Comparison of ENCODE assay signal across 2 cellular contexts in the genomic region with DNA sequence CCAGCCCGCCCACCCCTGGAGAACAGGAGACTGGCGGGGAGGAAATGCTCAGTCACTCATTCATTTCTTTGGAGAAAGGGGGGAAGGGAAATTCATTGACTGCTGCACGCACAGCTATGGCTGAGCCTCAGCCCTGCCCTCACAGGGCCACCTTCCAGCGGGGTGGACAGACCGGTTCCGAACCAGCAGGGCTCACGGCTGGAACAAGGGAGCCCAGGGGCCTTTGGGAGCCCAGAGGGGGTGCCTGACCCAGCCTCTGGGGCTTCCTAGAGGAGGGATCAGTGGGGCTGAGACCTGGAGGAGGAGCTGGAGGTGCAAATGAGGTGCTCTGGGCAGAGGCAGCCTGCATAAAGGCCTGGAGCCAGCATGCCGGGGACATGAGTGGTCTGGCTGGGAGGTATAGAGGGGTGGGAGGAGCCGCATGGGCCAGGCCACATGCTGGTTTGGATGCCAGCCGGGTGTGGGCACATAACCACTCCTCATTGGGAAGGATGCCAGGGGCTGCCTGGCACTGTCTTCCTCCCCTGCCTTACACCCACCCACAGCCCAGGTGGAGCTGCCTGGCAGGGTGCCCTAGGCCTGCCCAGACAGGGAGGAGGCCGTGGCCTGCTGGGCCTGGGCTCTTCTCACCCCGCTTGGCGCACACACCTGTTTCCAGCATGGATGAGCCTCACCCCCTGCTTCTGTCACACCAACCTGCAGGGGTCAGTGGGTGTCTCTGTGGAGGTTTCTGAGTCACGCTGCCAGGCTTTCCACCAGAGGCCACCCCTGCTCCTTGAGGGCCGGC.
TF ChIP-seq lines count a peak whose summit lies in the region.

No MANE protein-coding gene starts in this region.

TF ChIP-seq in A549, 52 proteins besides CTCF, POLR2A, EP300 and RAD21 (continues in another document):
- TF ChIP-seq SMC3 (IDR thresholded peaks at IDR 0.05) (no peak), CHD4 (IDR thresholded peaks at IDR 0.05; ENCODE audit: borderline replicate concordance) (no peak), HEYL (CRISPR knock-in tag; IDR thresholded peaks at IDR 0.05) (no peak), ZNF302 (CRISPR knock-in tag; IDR thresholded peaks at IDR 0.05) (no peak), HDAC2 (IDR thresholded peaks at IDR 0.05) (no peak), POLR2AphosphoS2 (conservative IDR thresholded peaks at IDR 0.05; ENCODE audit: low read length) (no peak), BHLHE40 (IDR thresholded peaks at IDR 0.05; ENCODE audit: low read depth, low read length) (no peak), ZFP36 (IDR thresholded peaks at IDR 0.05; ENCODE audit: borderline replicate concordance, partially characterized antibody) (no peak), FOXS1 (CRISPR knock-in tag; IDR thresholded peaks at IDR 0.05) (no peak), JUNB (IDR thresholded peaks at IDR 0.05) (no peak), SREBF2 (IDR thresholded peaks at IDR 0.05) (no peak), JUN (IDR thresholded peaks at IDR 0.05) (peak in 1 of 2 experiments; percentile 59; a peak in 2 of 5 replicates), RFX5 (IDR thresholded peaks at IDR 0.05) (no peak), KDM1A (IDR thresholded peaks at IDR 0.05; ENCODE audit: low read depth) (no peak), MAZ (IDR thresholded peaks at IDR 0.05; ENCODE audit: borderline replicate concordance, low read depth, low read length) (no peak), NR3C1 (IDR thresholded peaks at IDR 0.05) (no peak), HOXB5 (CRISPR knock-in tag; IDR thresholded peaks at IDR 0.05) (no peak), MAFK (IDR thresholded peaks at IDR 0.05; ENCODE audit: partially characterized antibody) (peak; percentile 28), ESRRA (IDR thresholded peaks at IDR 0.05; ENCODE audit: borderline replicate concordance, low read length) (no peak), HOXB13 (CRISPR knock-in tag; IDR thresholded peaks at IDR 0.05; ENCODE audit: low read depth) (no peak), KDM5A (IDR thresholded peaks at IDR 0.05) (no peak), EHMT2 (IDR thresholded peaks at IDR 0.05; ENCODE audit: low read depth) (no peak), PHF8 (IDR thresholded peaks at IDR 0.05; ENCODE audit: borderline replicate concordance, low read depth) (no peak), RARB (CRISPR knock-in tag; IDR thresholded peaks at IDR 0.05) (no peak), CBX2 (IDR thresholded peaks at IDR 0.05; ENCODE audit: borderline replicate concordance, low read depth) (no peak), ZSCAN20 (CRISPR knock-in tag; IDR thresholded peaks at IDR 0.05) (no peak), CHD2 (IDR thresholded peaks at IDR 0.05; ENCODE audit: low read length, partially characterized antibody) (no peak), CEBPB (IDR thresholded peaks at IDR 0.05) (no peak), RCOR1 (IDR thresholded peaks at IDR 0.05; ENCODE audit: low read depth, low read length) (no peak), RNF2 (IDR thresholded peaks at IDR 0.05; ENCODE audit: borderline replicate concordance, low read depth) (no peak), TP53 (CRISPR knock-in tag; IDR thresholded peaks at IDR 0.05) (no peak)
- TF ChIP-seq, protein P1, sequence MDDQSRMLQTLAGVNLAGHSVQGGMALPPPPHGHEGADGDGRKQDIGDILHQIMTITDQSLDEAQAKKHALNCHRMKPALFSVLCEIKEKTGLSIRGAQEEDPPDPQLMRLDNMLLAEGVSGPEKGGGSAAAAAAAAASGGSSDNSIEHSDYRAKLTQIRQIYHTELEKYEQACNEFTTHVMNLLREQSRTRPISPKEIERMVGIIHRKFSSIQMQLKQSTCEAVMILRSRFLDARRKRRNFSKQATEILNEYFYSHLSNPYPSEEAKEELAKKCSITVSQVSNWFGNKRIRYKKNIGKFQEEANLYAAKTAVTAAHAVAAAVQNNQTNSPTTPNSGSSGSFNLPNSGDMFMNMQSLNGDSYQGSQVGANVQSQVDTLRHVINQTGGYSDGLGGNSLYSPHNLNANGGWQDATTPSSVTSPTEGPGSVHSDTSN (IDR thresholded peaks at IDR 0.05), result peak; percentile 42
- TF ChIP-seq, protein P2, sequence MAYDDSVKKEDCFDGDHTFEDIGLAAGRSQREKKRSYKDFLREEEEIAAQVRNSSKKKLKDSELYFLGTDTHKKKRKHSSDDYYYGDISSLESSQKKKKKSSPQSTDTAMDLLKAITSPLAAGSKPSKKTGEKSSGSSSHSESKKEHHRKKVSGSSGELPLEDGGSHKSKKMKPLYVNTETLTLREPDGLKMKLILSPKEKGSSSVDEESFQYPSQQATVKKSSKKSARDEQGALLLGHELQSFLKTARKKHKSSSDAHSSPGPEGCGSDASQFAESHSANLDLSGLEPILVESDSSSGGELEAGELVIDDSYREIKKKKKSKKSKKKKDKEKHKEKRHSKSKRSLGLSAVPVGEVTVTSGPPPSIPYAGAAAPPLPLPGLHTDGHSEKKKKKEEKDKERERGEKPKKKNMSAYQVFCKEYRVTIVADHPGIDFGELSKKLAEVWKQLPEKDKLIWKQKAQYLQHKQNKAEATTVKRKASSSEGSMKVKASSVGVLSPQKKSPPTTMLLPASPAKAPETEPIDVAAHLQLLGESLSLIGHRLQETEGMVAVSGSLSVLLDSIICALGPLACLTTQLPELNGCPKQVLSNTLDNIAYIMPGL (CRISPR knock-in tag; IDR thresholded peaks at IDR 0.05; ENCODE audit: borderline replicate concordance), result no peak
- TF ChIP-seq, protein P3, sequence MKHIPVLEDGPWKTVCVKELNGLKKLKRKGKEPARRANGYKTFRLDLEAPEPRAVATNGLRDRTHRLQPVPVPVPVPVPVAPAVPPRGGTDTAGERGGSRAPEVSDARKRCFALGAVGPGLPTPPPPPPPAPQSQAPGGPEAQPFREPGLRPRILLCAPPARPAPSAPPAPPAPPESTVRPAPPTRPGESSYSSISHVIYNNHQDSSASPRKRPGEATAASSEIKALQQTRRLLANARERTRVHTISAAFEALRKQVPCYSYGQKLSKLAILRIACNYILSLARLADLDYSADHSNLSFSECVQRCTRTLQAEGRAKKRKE (CRISPR knock-in tag; IDR thresholded peaks at IDR 0.05; ENCODE audit: low read depth), result no peak
- TF ChIP-seq, protein P4, sequence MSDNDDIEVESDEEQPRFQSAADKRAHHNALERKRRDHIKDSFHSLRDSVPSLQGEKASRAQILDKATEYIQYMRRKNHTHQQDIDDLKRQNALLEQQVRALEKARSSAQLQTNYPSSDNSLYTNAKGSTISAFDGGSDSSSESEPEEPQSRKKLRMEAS (IDR thresholded peaks at IDR 0.05), result peak; percentile 93
- TF ChIP-seq, protein P5, sequence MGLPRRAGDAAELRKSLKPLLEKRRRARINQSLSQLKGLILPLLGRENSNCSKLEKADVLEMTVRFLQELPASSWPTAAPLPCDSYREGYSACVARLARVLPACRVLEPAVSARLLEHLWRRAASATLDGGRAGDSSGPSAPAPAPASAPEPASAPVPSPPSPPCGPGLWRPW (IDR thresholded peaks at IDR 0.05), result no peak
- TF ChIP-seq, protein P6, sequence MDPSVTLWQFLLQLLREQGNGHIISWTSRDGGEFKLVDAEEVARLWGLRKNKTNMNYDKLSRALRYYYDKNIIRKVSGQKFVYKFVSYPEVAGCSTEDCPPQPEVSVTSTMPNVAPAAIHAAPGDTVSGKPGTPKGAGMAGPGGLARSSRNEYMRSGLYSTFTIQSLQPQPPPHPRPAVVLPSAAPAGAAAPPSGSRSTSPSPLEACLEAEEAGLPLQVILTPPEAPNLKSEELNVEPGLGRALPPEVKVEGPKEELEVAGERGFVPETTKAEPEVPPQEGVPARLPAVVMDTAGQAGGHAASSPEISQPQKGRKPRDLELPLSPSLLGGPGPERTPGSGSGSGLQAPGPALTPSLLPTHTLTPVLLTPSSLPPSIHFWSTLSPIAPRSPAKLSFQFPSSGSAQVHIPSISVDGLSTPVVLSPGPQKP (IDR thresholded peaks at IDR 0.05; ENCODE audit: low read depth, low read length), result no peak

TF ChIP-seq in IMR-90, 13 proteins besides CTCF, POLR2A, EP300 and RAD21:
- TF ChIP-seq, protein P6 (IDR thresholded peaks at IDR 0.05; ENCODE audit: borderline replicate concordance, low read depth, low read length), result no peak
- no peak for TF ChIP-seq BHLHE40 (IDR thresholded peaks at IDR 0.05; ENCODE audit: low read depth, low read length)
- TF ChIP-seq RCOR1 (IDR thresholded peaks at IDR 0.05; ENCODE audit: insufficient replicate concordance, low read length), result no peak
